Comparison of ENCODE assay signal across 7 cellular contexts in the genomic region with DNA sequence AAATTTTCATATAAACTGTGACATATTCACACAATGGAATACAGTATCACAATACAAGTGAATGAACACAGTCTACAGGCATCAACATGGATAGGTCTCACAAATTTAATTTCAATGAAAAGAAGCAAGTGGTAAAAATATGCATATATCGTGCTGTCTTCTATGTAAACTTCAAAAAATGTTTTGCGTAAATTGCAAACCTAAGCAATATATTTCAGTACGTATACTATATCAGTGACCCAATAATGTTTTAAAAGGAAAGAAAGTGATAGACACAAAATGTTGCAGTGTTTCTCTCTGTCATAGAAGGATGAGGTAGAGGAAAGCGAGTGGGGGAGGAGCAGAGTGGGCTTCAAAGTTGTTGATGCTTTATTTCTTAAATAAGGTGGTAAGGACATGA.
"Had no signal": no experiment of that assay in that cellular context is flagged by ENCODE, and none has a peak within 500 bp of the region (broad histone marks: within the 10 kb centered on the region; RNA-seq: fewer than 3 reads in every experiment).

No MANE protein-coding gene starts in this region.

- DNase-seq: GDM1, GF-D8 had no signal

- ATAC-seq: GM12878 had no signal

- FAIRE-seq: GM12878, GM12891, GM12892, GM18507, GM19239 had no signal

- H3K4me3 ChIP-seq: GM12878 had no signal
